ENCODE assay signal across 18 cellular contexts in the genomic region with DNA sequence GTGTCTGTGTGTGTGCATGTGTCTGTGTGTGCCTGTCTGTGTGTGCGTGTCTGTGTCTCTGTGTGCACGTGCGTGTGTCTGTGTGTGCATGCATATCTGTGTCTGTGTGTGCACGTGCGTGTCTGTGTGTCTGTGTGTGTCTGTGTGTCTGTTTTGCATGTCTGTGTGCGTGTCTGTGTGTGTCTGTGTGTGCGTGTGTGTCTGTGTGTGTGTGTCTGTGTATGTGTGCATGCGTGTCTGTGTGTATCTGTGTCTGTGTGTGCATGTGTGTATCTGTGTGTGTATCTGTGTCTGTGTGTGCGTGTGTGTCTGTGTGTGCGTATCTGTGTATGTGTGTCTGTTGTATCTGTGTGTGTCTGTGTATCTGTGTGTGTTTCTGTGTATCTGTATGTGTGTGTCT. TPM values are rescaled to one million over a fixed set of nuclear protein-coding genes. Genes with fewer than 3 reads are reported as not detected.
A peak's percentile ranks its signal among the peaks of the same experiment; 100 is the strongest.
DNase-seq lines count a peak whose midpoint lies in the region; ATAC-seq, FAIRE-seq and TF ChIP-seq lines count a peak whose summit lies in the region.
"Had no signal": no experiment of that assay in that cellular context is flagged by ENCODE, and none has a peak within 500 bp of the region (broad histone marks: within the 10 kb centered on the region; RNA-seq: fewer than 3 reads in every experiment).

No MANE protein-coding gene starts in this region.

- H3K4me1 ChIP-seq in A549 (peaks cover 28% of the 10 kb centered on the region), HEK293 (ENCODE audit: control insufficient read depth, insufficient read depth, low read length) (no peaks in the 10 kb centered on the region), GM12878 (ENCODE audit: control insufficient read depth, insufficient read depth, low read length) (no peaks in the 10 kb centered on the region), neural progenitor cell (peaks cover 3% of the 10 kb centered on the region), PC-3 (ENCODE audit: insufficient read depth, low read length) (peaks cover 11% of the 10 kb centered on the region)
- H3K4me1 ChIP-seq: BE2C had no signal

- TF ChIP-seq EP300 in A549 (IDR thresholded peaks at IDR 0.05) (no peak), GM12878 (IDR thresholded peaks at IDR 0.05; ENCODE audit: borderline replicate concordance in 1 of 2, control insufficient read depth in 1 of 2, low read depth in 2 of 2, low read length in 2 of 2) (no peak)

- TF ChIP-seq RAD21 in A549 (conservative IDR thresholded peaks at IDR 0.05 in 1 of 2, IDR thresholded peaks at IDR 0.05 in 1 of 2) = no peak
- no peak for TF ChIP-seq RAD21 in GM12878 (IDR thresholded peaks at IDR 0.05; ENCODE audit: insufficient read depth, low read depth, low read length)

- H4K20me1 ChIP-seq in GM12878 (ENCODE audit: control insufficient read depth, insufficient read depth) (no peaks in the 10 kb centered on the region), neural progenitor cell (ENCODE audit: low read depth) (no peaks in the 10 kb centered on the region), PC-3 (ENCODE audit: low read length) (no peaks in the 10 kb centered on the region)

- WGBS in A549 (ENCODE audit: missing lambda C conversion rate) = 93% methylated on average over 10 of the region's 10 CpGs
- 20% methylated on average over 7 of the region's 10 CpGs for WGBS in GM12878 (ENCODE audit: insufficient coverage, insufficient replicate concordance, low lambda C conversion rate, missing lambda C conversion rate)

- H3K79me2 ChIP-seq in GM12878 (ENCODE audit: control insufficient read depth, insufficient read depth, low read length) = no peaks in the 10 kb centered on the region
- H3K79me2 ChIP-seq in neural progenitor cell (ENCODE audit: low read depth) = no peaks in the 10 kb centered on the region
- no peaks in the 10 kb centered on the region for H3K79me2 ChIP-seq in PC-3 (ENCODE audit: low read length)

- H3K9me3 ChIP-seq in A549 (no peaks in the 10 kb centered on the region), HEK293 (ENCODE audit: control insufficient read depth, insufficient read depth, low read depth, low read length) (no peaks in the 10 kb centered on the region), GM12878 (replicated peaks; ENCODE audit: control insufficient read depth, insufficient read depth, low read length) (no peaks in the 10 kb centered on the region), neural progenitor cell (ENCODE audit: low read depth) (no peaks in the 10 kb centered on the region), PC-3 (ENCODE audit: low read length) (no peaks in the 10 kb centered on the region)
- H3K9me3 ChIP-seq: BE2C, Caco-2 had no signal

- H3K27ac ChIP-seq in A549 (peak overlapping the region in 1 of 2 experiments; percentile 84; a peak in 2 of 6 replicates), HEK293 (ENCODE audit: extremely low read depth, low read depth, low read length) (no peak overlapping the region), GM12878 (ENCODE audit: control insufficient read depth, insufficient read depth) (no peak overlapping the region), neural progenitor cell (no peak overlapping the region), PC-3 (ENCODE audit: low read length) (no peak overlapping the region)
- H3K27ac ChIP-seq: C4-2B, KMS-11 had no signal

- H3K4me3 ChIP-seq in A549 = no peak overlapping the region
- no peak overlapping the region for H3K4me3 ChIP-seq in HEK293 (ENCODE audit: low read depth, low read length)
- no peak overlapping the region for H3K4me3 ChIP-seq in GM12878
- H3K4me3 ChIP-seq in neural progenitor cell = no peak overlapping the region
- H3K4me3 ChIP-seq in PC-3 (ENCODE audit: low read length) = no peak overlapping the region
- H3K4me3 ChIP-seq: GM23338 had no signal

- SMC1A ChIA-PET in GM12878 (lab: Charles Lee; ENCODE audit: uncharacterized antibody, unreplicated experiment) = no interaction called here

- H3K4me2 ChIP-seq in A549 = no peak overlapping the region
- no peak overlapping the region for H3K4me2 ChIP-seq in GM12878 (ENCODE audit: control insufficient read depth, insufficient read depth)
- H3K4me2 ChIP-seq in neural progenitor cell = no peak overlapping the region
- no peak overlapping the region for H3K4me2 ChIP-seq in PC-3 (ENCODE audit: low read length)
- H3K4me2 ChIP-seq: GM23338, KMS-11 had no signal

- H3K36me3 ChIP-seq in HEK293 (ENCODE audit: control insufficient read depth in 2 of 2, insufficient read depth in 1 of 2, low read length in 2 of 2) = no peaks in the 10 kb centered on the region
- no peaks in the 10 kb centered on the region for H3K36me3 ChIP-seq in GM12878 (ENCODE audit: control insufficient read depth in 2 of 2, insufficient read depth in 2 of 2, low read length in 1 of 2)
- no peaks in the 10 kb centered on the region for H3K36me3 ChIP-seq in neural progenitor cell
- no peaks in the 10 kb centered on the region for H3K36me3 ChIP-seq in PC-3 (ENCODE audit: low read depth, low read length)
- H3K36me3 ChIP-seq: BE2C had no signal

- DNase-seq in A549 (ENCODE audit: low read depth in 1 of 2, low spot score in 1 of 2) (no peak), GM12878 (ENCODE audit: low read depth, low spot score) (no peak), neural progenitor cell (ENCODE audit: low spot score) (no peak), PC-3 (no peak)
- DNase-seq: BE2C; CD4-positive, alpha-beta T cell; DMS79; GDM1 had no signal

- H3K9me3 Mint-ChIP-seq in neural progenitor cell = peaks cover 3% of the 10 kb centered on the region
- H3K9me3 Mint-ChIP-seq: CD4-positive, alpha-beta T cell; GM23338 had no signal

- H3K4me1 Mint-ChIP-seq in neural progenitor cell = peaks cover 6% of the 10 kb centered on the region

- H3K27me3 ChIP-seq in GM12878 (replicated peaks in 1 of 2; ENCODE audit: control insufficient read depth in 2 of 2, insufficient read depth in 2 of 2, low read length in 1 of 2) = no peaks in the 10 kb centered on the region
- H3K27me3 ChIP-seq in neural progenitor cell = no peaks in the 10 kb centered on the region
- no peaks in the 10 kb centered on the region for H3K27me3 ChIP-seq in PC-3 (ENCODE audit: low read length)
- H3K27me3 ChIP-seq: BE2C had no signal

- BruUV-seq in GM12878 (replicated peaks; lab: Mats Ljungman, UMichigan) (no TSS peak), PC-3 (replicated peaks; lab: Mats Ljungman, UMichigan) (no TSS peak)

- RAD21 ChIA-PET in GM12878 (lab: Charles Lee; ENCODE audit: unreplicated experiment) = no interaction called here

- TF ChIP-seq CTCF in A549 (IDR thresholded peaks at IDR 0.05) (no peak), HEK293 (tag by site-specific recombination; IDR thresholded peaks at IDR 0.05) (no peak), GM12878 (IDR thresholded peaks at IDR 0.05 in 2 of 3, conservative IDR thresholded peaks at IDR 0.05 in 1 of 3; ENCODE audit: control insufficient read depth in 2 of 3, extremely low read depth in 1 of 3, insufficient read depth in 1 of 3, low read depth in 3 of 3, low read length in 3 of 3) (no peak), neural progenitor cell (IDR thresholded peaks at IDR 0.05) (no peak), PC-3 (conservative IDR thresholded peaks at IDR 0.05; ENCODE audit: low read depth, low read length) (no peak)

- H3K36me3 Mint-ChIP-seq in neural progenitor cell = no peaks in the 10 kb centered on the region

- ATAC-seq in A549 = no peak
- ATAC-seq in GM12878 = no peak
- ATAC-seq in PC-3 = no peak
- no peak for ATAC-seq in HG03097 (IDR thresholded peaks at IDR 0.05; ENCODE audit: low FRiP score, unreplicated experiment)

- in situ Hi-C loops in GM12878 (cut with MboI) = no loop called here

- intact Hi-C loops in GM12878 (cut with micrococcal nuclease; ENCODE audit: unreplicated experiment) = no loop called here
- intact Hi-C loops in PC-3 (cut with micrococcal nuclease) = no loop called here

- peaks cover 5% of the 10 kb centered on the region for H3K27me3 Mint-ChIP-seq in neural progenitor cell (ENCODE audit: insufficient read depth, low read depth)
- H3K27me3 Mint-ChIP-seq: CD4-positive, alpha-beta T cell had no signal

- H3K9ac ChIP-seq in GM12878 (ENCODE audit: control insufficient read depth, insufficient read depth, low read length) (no peak overlapping the region), neural progenitor cell (no peak overlapping the region), PC-3 (ENCODE audit: low read length) (no peak overlapping the region)
- H3K9ac ChIP-seq: KMS-11 had no signal

- H3F3A ChIP-seq in neural progenitor cell (ENCODE audit: low read depth) = no peaks in the 10 kb centered on the region
- H3F3A ChIP-seq in PC-3 (ENCODE audit: low read length, unreplicated experiment) = no peaks in the 10 kb centered on the region

- H3K9me2 ChIP-seq in PC-3 (replicated peaks; ENCODE audit: low read length) = no peaks in the 10 kb centered on the region

- CTCF ChIA-PET in A549 (lab: Yijun Ruan, JAX) = interaction anchor here (1.0 kb wide), 1 partner anchor 8 kb away, joined by 3 read pairs; no protein-coding TSS in a partner anchor
- CTCF ChIA-PET in HEK293 (lab: Yijun Ruan, JAX) = no interaction called here
- CTCF ChIA-PET in GM12878 (lab: Yijun Ruan, JAX) = no interaction called here
- CTCF ChIA-PET in PC-3 (lab: Charles Lee) = no interaction called here

- peak overlapping the region; percentile 3 for H3K27ac Mint-ChIP-seq in neural progenitor cell
- H3K27ac Mint-ChIP-seq: CD4-positive, alpha-beta T cell; GM23338 had no signal

- POLR2A ChIA-PET in A549 (lab: Yijun Ruan, JAX) (no interaction called here), HEK293 (lab: Yijun Ruan, JAX) (no interaction called here), GM12878 (lab: Charles Lee) (interaction anchor here (0.5 kb wide), 1 partner anchor 131 kb away, joined by 4 read pairs; no protein-coding TSS in a partner anchor), PC-3 (lab: Charles Lee; ENCODE audit: unreplicated experiment) (no interaction called here)

- no peak overlapping the region for H2AFZ ChIP-seq in GM12878 (ENCODE audit: control insufficient read depth, low read depth, low read length)
- H2AFZ ChIP-seq in neural progenitor cell (replicated peaks) = no peak overlapping the region
- H2AFZ ChIP-seq in PC-3 (ENCODE audit: low read length) = no peak overlapping the region
- H2AFZ ChIP-seq: GM23338 had no signal

- TF ChIP-seq POLR2A in A549 (IDR thresholded peaks at IDR 0.05; ENCODE audit: low read length) (no peak), GM12878 (IDR thresholded peaks at IDR 0.05; ENCODE audit: low read depth, low read length) (no peak)

- FAIRE-seq in A549 (lab: Jason Lieb, UNC) (peak; percentile 7), GM12878 (lab: Jason Lieb, UNC) (no peak)
- FAIRE-seq: D721Med had no signal

- no peak overlapping the region for H3K4me3 Mint-ChIP-seq in neural progenitor cell
- H3K4me3 Mint-ChIP-seq: CD4-positive, alpha-beta T cell; GM23338 had no signal

RNA-seq across cellular contexts. Expression of a gene that starts 5.4 kb away (rescaled TPM):
- polyA plus RNA-seq in A549 (2011; rRNA removed) (not detected in 2 replicates), A549 (2017; fragmentation: RNase III; extraction: RNeasy Plus Mini Kit Qiagen cat#74134 plus additional on column Dnase treatment) (not detected in 3 replicates), GM12878 (2011; rRNA removed) (not detected in 2 replicates), GM12878 (2014; fragmentation: Illumina TruSeq; extraction: Trizol) (not detected in 2 replicates), GM12878 (2014; fragmentation: Nextera tagmentation; extraction: Ambion mirVana) (not detected), GM12878 (2014; rRNA removed) (not detected in 2 replicates), GM12878 (2016; fragmentation: Nextera tagmentation; extraction: Ambion mirVana) (not detected)
- polyA plus RNA-seq in A549 (2012; cell fraction: cytosol; rRNA removed) = 0.08 TPM in 1 of 2 replicates, not detected in the other
- 0.23 TPM in 1 of 2 replicates, not detected in the other for polyA plus RNA-seq in A549 (2012; cell fraction: nucleus; rRNA removed)
- not detected in 2 replicates for polyA minus RNA-seq in A549 (2011; rRNA and poly(A)+ RNA removed)
- not detected in 2 replicates for total RNA-seq in GM12878 (2013; cell fraction: nucleolus; rRNA removed)
- total RNA-seq in GM12878 (2014; rRNA removed) (not detected in 2 replicates), GM12878 (2014; rRNA removed; fragmentation: Illumina TruSeq; extraction: Trizol) (not detected in 2 replicates), GM12878 (2021) (not detected in 2 replicates), neural progenitor cell (ENCODE audit: low replicate concordance) (not detected in 2 replicates), PC-3 (2014; rRNA removed) (not detected in 2 replicates)
- not detected for polyA plus RNA-seq in GM12878 (2011; ENCODE audit: low read depth)
- not detected in 2 replicates for polyA plus RNA-seq in GM12878 (2011; cell fraction: cytosol; rRNA removed)
- not detected in 2 replicates for polyA plus RNA-seq in GM12878 (2011; cell fraction: nucleus; rRNA removed)
- polyA plus RNA-seq in GM12878 (2012) = not detected in 2 replicates
- not detected in 2 replicates for polyA minus RNA-seq in GM12878 (2011; rRNA and poly(A)+ RNA removed)
- polyA minus RNA-seq in GM12878 (2011; cell fraction: cytosol; rRNA and poly(A)+ RNA removed) = not detected in 2 replicates
- polyA minus RNA-seq in GM12878 (2011; cell fraction: nucleus; rRNA and poly(A)+ RNA removed) = not detected in 2 replicates
- total RNA-seq: A172; Caco-2; CD4-positive, alpha-beta T cell; Daoy; GM23338; H7 had no signal
- polyA plus RNA-seq: GM23338 had no signal

RNA-seq across cellular contexts. Expression of a gene that starts 9.3 kb away (rescaled TPM):
- polyA plus RNA-seq in A549 (2011; rRNA removed) (48.7 and 76.4 TPM in 2 replicates), A549 (2017; fragmentation: RNase III; extraction: RNeasy Plus Mini Kit Qiagen cat#74134 plus additional on column Dnase treatment) (23.6 to 34.1 TPM (median 27.9 TPM) in 3 replicates), GM12878 (2011; rRNA removed) (0.04 TPM in 1 of 2 replicates, not detected in the other), GM12878 (2014; fragmentation: Illumina TruSeq; extraction: Trizol) (not detected in 2 replicates), GM12878 (2014; fragmentation: Nextera tagmentation; extraction: Ambion mirVana) (not detected), GM12878 (2014; rRNA removed) (not detected in 2 replicates), GM12878 (2016; fragmentation: Nextera tagmentation; extraction: Ambion mirVana) (not detected)
- 9.6 and 16.7 TPM in 2 replicates for polyA plus RNA-seq in A549 (2012; cell fraction: cytosol; rRNA removed)
- polyA plus RNA-seq in A549 (2012; cell fraction: nucleus; rRNA removed) = 7.3 and 11.0 TPM in 2 replicates
- polyA minus RNA-seq in A549 (2011; rRNA and poly(A)+ RNA removed) = 153 and 165 TPM in 2 replicates
- total RNA-seq in GM12878 (2013; cell fraction: nucleolus; rRNA removed) = not detected in 2 replicates
- total RNA-seq in GM12878 (2014; rRNA removed) (not detected in 2 replicates), GM12878 (2014; rRNA removed; fragmentation: Illumina TruSeq; extraction: Trizol) (not detected in 2 replicates), GM12878 (2021) (not detected in 2 replicates), neural progenitor cell (ENCODE audit: low replicate concordance) (not detected in 2 replicates), PC-3 (2014; rRNA removed) (0.06 and 0.22 TPM in 2 replicates)
- polyA plus RNA-seq in GM12878 (2011; ENCODE audit: low read depth) = not detected
- polyA plus RNA-seq in GM12878 (2011; cell fraction: cytosol; rRNA removed) = not detected in 2 replicates
- not detected in 2 replicates for polyA plus RNA-seq in GM12878 (2011; cell fraction: nucleus; rRNA removed)
- polyA plus RNA-seq in GM12878 (2012) = not detected in 2 replicates
- polyA minus RNA-seq in GM12878 (2011; rRNA and poly(A)+ RNA removed) = not detected in 2 replicates
- polyA minus RNA-seq in GM12878 (2011; cell fraction: cytosol; rRNA and poly(A)+ RNA removed) = 2.1 and 3.6 TPM in 2 replicates
- 0.73 TPM in 1 of 2 replicates, not detected in the other for polyA minus RNA-seq in GM12878 (2011; cell fraction: nucleus; rRNA and poly(A)+ RNA removed)
- total RNA-seq: Caco-2; CD4-positive, alpha-beta T cell; GM23338; H7 had no signal
- polyA plus RNA-seq: GM23338 had no signal

RNA-seq across cellular contexts. Expression of a gene that starts 25.1 kb away (rescaled TPM):
- not detected in 2 replicates for polyA plus RNA-seq in A549 (2011; rRNA removed)
- polyA plus RNA-seq in A549 (2012; cell fraction: cytosol; rRNA removed) = not detected in 2 replicates
- polyA plus RNA-seq in A549 (2012; cell fraction: nucleus; rRNA removed) = not detected in 2 replicates
- polyA plus RNA-seq in A549 (2017; fragmentation: RNase III; extraction: RNeasy Plus Mini Kit Qiagen cat#74134 plus additional on column Dnase treatment) = not detected in 3 replicates
- not detected in 2 replicates for polyA minus RNA-seq in A549 (2011; rRNA and poly(A)+ RNA removed)
- total RNA-seq in GM12878 (2013; cell fraction: nucleolus; rRNA removed) = not detected in 2 replicates
- total RNA-seq in GM12878 (2014; rRNA removed) = not detected in 2 replicates
- total RNA-seq in GM12878 (2014; rRNA removed; fragmentation: Illumina TruSeq; extraction: Trizol) = not detected in 2 replicates
- total RNA-seq in GM12878 (2021) = not detected in 2 replicates
- not detected for polyA plus RNA-seq in GM12878 (2011; ENCODE audit: low read depth)
- not detected in 2 replicates for polyA plus RNA-seq in GM12878 (2011; rRNA removed)
- not detected in 2 replicates for polyA plus RNA-seq in GM12878 (2011; cell fraction: cytosol; rRNA removed)
- polyA plus RNA-seq in GM12878 (2011; cell fraction: nucleus; rRNA removed) = not detected in 2 replicates
- not detected in 2 replicates for polyA plus RNA-seq in GM12878 (2012)
- polyA plus RNA-seq in GM12878 (2014; fragmentation: Illumina TruSeq; extraction: Trizol) = not detected in 2 replicates
- polyA plus RNA-seq in GM12878 (2014; fragmentation: Nextera tagmentation; extraction: Ambion mirVana) = not detected
- not detected in 2 replicates for polyA plus RNA-seq in GM12878 (2014; rRNA removed)
- polyA plus RNA-seq in GM12878 (2016; fragmentation: Nextera tagmentation; extraction: Ambion mirVana) = not detected
- not detected in 2 replicates for polyA minus RNA-seq in GM12878 (2011; rRNA and poly(A)+ RNA removed)
- not detected in 2 replicates for polyA minus RNA-seq in GM12878 (2011; cell fraction: cytosol; rRNA and poly(A)+ RNA removed)
- polyA minus RNA-seq in GM12878 (2011; cell fraction: nucleus; rRNA and poly(A)+ RNA removed) = not detected in 2 replicates
- total RNA-seq in neural progenitor cell (ENCODE audit: low replicate concordance) = not detected in 2 replicates
- not detected in 2 replicates for total RNA-seq in PC-3 (2014; rRNA removed)
- total RNA-seq: A172; Caco-2; CD4-positive, alpha-beta T cell; Daoy; GM23338; H7 had no signal
- polyA plus RNA-seq: GM23338 had no signal
